Comparison of ENCODE assay signal across 2 cellular contexts in genomic region chr7:95871078-95871848, GRCh38.
TF ChIP-seq lines count a peak whose summit lies in the region.

No MANE protein-coding gene starts in this region.

TF ChIP-seq in HCT116, 20 proteins besides CTCF, POLR2A, EP300 and RAD21 (continued from another document):
- TF ChIP-seq YY1 (IDR thresholded peaks at IDR 0.05; ENCODE audit: extremely low read depth, insufficient replicate concordance, low read depth, low read length), result no peak
- no peak for TF ChIP-seq POLR2AphosphoS5 (IDR thresholded peaks at IDR 0.05; ENCODE audit: low read depth, low read length)
- TF ChIP-seq ZFX (IDR thresholded peaks at IDR 0.05), result no peak
- TF ChIP-seq ZBTB33 (IDR thresholded peaks at IDR 0.05; ENCODE audit: extremely low read depth, insufficient replicate concordance, low read length), result no peak
- TF ChIP-seq EZH2phosphoT487 (IDR thresholded peaks at IDR 0.05; ENCODE audit: borderline replicate concordance), result no peak
- no peak for TF ChIP-seq SRF (IDR thresholded peaks at IDR 0.05; ENCODE audit: low read depth)
- TF ChIP-seq ATF3 (IDR thresholded peaks at IDR 0.05), result no peak
- TF ChIP-seq CEBPB (IDR thresholded peaks at IDR 0.05; ENCODE audit: low read depth), result no peak
TF ChIP-seq in HCT116: peak in this region for 0.

TF ChIP-seq in WTC11, 78 proteins besides CTCF, POLR2A, EP300 and RAD21 (continued from another document):
- no peak for TF ChIP-seq E2F1 (CRISPR knock-in tag; IDR thresholded peaks at IDR 0.05)
